17 cellular contexts compared by ENCODE assay signal in the genomic region with DNA sequence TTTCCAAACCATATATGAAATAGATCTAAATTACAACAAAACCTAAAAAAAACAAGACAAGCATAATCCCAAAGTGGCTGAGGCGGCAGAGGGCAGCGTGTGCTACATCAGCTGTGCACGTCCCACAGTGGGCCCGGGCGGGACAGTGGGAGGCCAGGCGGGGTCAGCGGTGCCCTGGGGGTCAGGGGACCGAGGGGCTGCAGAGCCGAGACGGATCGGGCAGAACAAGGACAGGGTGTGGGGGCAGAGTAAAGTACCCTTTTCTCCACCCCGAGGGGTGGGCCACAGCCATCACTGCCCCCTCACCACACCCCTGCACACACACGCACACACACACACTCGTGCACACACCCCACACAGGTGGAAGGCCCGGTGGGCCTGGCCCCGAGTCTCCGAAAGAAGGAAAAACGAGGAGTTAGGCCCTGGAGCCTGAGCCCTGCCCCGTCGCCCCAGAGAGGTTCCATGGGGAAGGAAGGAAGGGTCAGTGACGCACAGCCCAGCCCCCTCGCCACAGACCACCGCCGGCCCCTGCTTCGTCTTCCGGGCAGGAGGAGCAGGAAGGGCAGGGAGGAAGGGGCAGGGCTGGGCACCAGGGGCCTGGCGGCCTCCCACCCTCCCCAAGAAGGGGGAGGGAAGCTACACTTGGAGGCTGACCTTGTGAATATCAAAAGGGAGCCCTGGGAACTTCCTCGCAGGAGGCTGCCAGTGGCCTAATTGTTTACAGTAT. TPM values are rescaled to one million over a fixed set of nuclear protein-coding genes. Genes with fewer than 3 reads are reported as not detected.
DNase-seq lines count a peak whose midpoint lies in the region; TF ChIP-seq lines count a peak whose summit lies in the region.
"Had no signal": no experiment of that assay in that cellular context is flagged by ENCODE, and none has a peak within 500 bp of the region (broad histone marks: within the 10 kb centered on the region; RNA-seq: fewer than 3 reads in every experiment).

No MANE protein-coding gene starts in this region.

- no peak overlapping the region for H3K4me3 ChIP-seq in rectal smooth muscle tissue (ENCODE audit: low read length)
- H3K4me3 ChIP-seq: thyroid gland had no signal

- H3K4me1 Mint-ChIP-seq in chondrocyte (ENCODE audit: low read depth): peaks cover 31% of the 10 kb centered on the region
- H3K4me1 Mint-ChIP-seq: T-cell had no signal

- H3K9me3 Mint-ChIP-seq in chondrocyte (ENCODE audit: low read depth): no peaks in the 10 kb centered on the region
- H3K9me3 Mint-ChIP-seq: activated T-cell treated with anti-CD3 and anti-CD28 coated beads, Interleukin-2, amount 50 U/mL, for 4 hours; dendritic cell treated with granulocyte-macrophage colony-stimulating factor and Interleukin-4, amounts not matched to agents 40 ng/mL and 50 ng/mL, for 4 days; natural killer cell treated with Interleukin-12 subunit alpha and Interleukin-12 subunit beta and Interleukin-15 and Interleukin-18, amount 100 ng/mL, for 72 hours; T-cell had no signal

- no peak overlapping the region for H3K9ac ChIP-seq in rectal smooth muscle tissue (ENCODE audit: low read length)
- H3K9ac ChIP-seq: KMS-11 had no signal

- peak overlapping the region; percentile 51 for H3K27ac ChIP-seq in rectal smooth muscle tissue (ENCODE audit: low read depth, low read length)
- H3K27ac ChIP-seq: KMS-11 had no signal

- no peaks in the 10 kb centered on the region for H3K27me3 Mint-ChIP-seq in chondrocyte (ENCODE audit: low read depth)
- H3K27me3 Mint-ChIP-seq: dendritic cell treated with granulocyte-macrophage colony-stimulating factor and Interleukin-4, amounts not matched to agents 40 ng/mL and 50 ng/mL, for 4 days; natural killer cell treated with Interleukin-12 subunit alpha and Interleukin-12 subunit beta and Interleukin-15 and Interleukin-18, amount 100 ng/mL, for 72 hours; T-cell had no signal

- peaks cover 22% of the 10 kb centered on the region for H3K4me1 ChIP-seq in rectal smooth muscle tissue (ENCODE audit: control insufficient read depth, insufficient read depth, low read length)

- TF ChIP-seq CTCF in chondrocyte (IDR thresholded peaks at IDR 0.05): no peak

- H3K36me3 Mint-ChIP-seq in chondrocyte (ENCODE audit: low read depth): peaks cover 6% of the 10 kb centered on the region
- H3K36me3 Mint-ChIP-seq: natural killer cell treated with Interleukin-12 subunit alpha and Interleukin-12 subunit beta and Interleukin-15 and Interleukin-18, amount 100 ng/mL, for 72 hours had no signal

- H3K36me3 ChIP-seq in rectal smooth muscle tissue (ENCODE audit: control insufficient read depth, insufficient read depth, low read length): peaks cover 3% of the 10 kb centered on the region

- no peaks in the 10 kb centered on the region for H3K27me3 ChIP-seq in rectal smooth muscle tissue (ENCODE audit: control insufficient read depth, insufficient read depth, low read length)
- H3K27me3 ChIP-seq: thyroid gland had no signal

- no peak overlapping the region for H3K4me3 Mint-ChIP-seq in chondrocyte (ENCODE audit: unreplicated experiment)
- H3K4me3 Mint-ChIP-seq: activated T-cell treated with anti-CD3 and anti-CD28 coated beads, Interleukin-2, amount 50 U/mL, for 4 hours; dendritic cell treated with granulocyte-macrophage colony-stimulating factor and Interleukin-4, amounts not matched to agents 40 ng/mL and 50 ng/mL, for 4 days; natural killer cell treated with Interleukin-12 subunit alpha and Interleukin-12 subunit beta and Interleukin-15 and Interleukin-18, amount 100 ng/mL, for 72 hours; T-cell had no signal

- peak; percentile 62 for DNase-seq in ELF-1 (ENCODE audit: low read depth, low spot score)
- peak; percentile 78 for DNase-seq in chondrocyte (ENCODE audit: low spot score)
- peak; percentile 71 for DNase-seq in iPS-NIHi11 (ENCODE audit: low spot score)
- no peak for DNase-seq in NCI-H526 treated with DMSO at 0.1 percent for 48 hours (lab: John Stamatoyannopoulos, UW)
- no peak for DNase-seq in activated gamma-delta T cell (lab: John Stamatoyannopoulos, UW)
- no peak for DNase-seq in SIG-M5 (lab: John Stamatoyannopoulos, UW)
- no peak for DNase-seq in SHP77 (lab: John Stamatoyannopoulos, UW)
- DNase-seq: activated CD4-positive, alpha-beta T cell treated with anti-CD3 and anti-CD28 coated beads for 4 hours; NCI-H1436; NCI-H524 treated with DMSO at 0.1 percent for 48 hours; T-cell; thyroid gland had no signal

- H3K27ac Mint-ChIP-seq in chondrocyte (ENCODE audit: unreplicated experiment): no peak overlapping the region
- H3K27ac Mint-ChIP-seq: dendritic cell treated with granulocyte-macrophage colony-stimulating factor and Interleukin-4, amounts not matched to agents 40 ng/mL and 50 ng/mL, for 4 days; natural killer cell treated with Interleukin-12 subunit alpha and Interleukin-12 subunit beta and Interleukin-15 and Interleukin-18, amount 100 ng/mL, for 72 hours; T-cell had no signal

RNA-seq across cellular contexts. Expression of a gene that starts 49.6 kb away (rescaled TPM):
- 33.2 to 36.0 TPM (median 33.5 TPM) in 3 replicates for total RNA-seq in chondrocyte

Comparison
In these comparisons a context has a peak if more than half of its experiments do, and no peak if none do; other contexts are left out.
1. DNase-seq: peak in ELF-1 (single experiment), chondrocyte (single experiment) and iPS-NIHi11 (single experiment); none in NCI-H526 treated with DMSO at 0.1 percent for 48 hours (single experiment), activated gamma-delta T cell (single experiment), SIG-M5 (single experiment) and SHP77 (0 of 2).